In the genomic region with DNA sequence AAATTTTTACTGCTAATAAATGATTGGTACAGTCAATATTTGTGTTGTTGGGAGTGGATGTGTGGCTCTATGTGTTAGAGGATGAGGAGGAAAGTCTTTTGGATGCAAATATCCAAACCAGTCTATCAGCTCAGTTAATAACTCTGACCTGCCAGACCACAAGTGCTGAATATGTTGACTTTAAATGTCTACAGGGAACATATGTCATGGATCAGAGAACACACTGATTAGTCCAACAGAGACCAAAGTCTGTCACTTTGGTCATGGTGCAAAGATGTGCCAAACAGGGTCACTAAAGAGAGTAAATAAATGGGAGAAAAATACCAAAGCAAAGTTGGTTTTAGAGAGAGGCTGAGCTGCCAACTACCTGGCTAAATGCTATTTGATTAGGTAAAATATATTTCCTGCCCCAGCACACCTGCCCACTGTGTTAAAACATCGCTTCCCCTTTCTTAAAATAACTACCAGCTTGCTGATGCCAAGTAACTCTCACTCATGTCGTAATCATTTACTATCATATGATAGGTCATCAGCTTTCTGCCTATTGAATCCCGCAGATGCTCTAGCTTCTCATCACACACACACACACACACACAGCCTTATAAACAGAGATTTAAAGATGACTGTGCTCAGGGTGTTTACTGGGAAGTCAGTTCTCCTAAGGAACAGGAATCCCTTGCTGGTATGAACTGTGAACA, we compare ENCODE assay signal across 12 cellular contexts.
DNase-seq lines count a peak whose midpoint lies in the region; ATAC-seq and TF ChIP-seq lines count a peak whose summit lies in the region.
"Had no signal": no experiment of that assay in that cellular context is flagged by ENCODE, and none has a peak within 500 bp of the region (broad histone marks: within the 10 kb centered on the region; RNA-seq: fewer than 3 reads in every experiment).

No MANE protein-coding gene starts in this region.

- no peak overlapping the region for H3K4ac ChIP-seq in mesenchymal stem cell (ENCODE audit: low read depth in 1 of 2, low read length in 2 of 2)

- H3K14ac ChIP-seq in mesenchymal stem cell (ENCODE audit: low read length in 2 of 2), result no peak overlapping the region

- no peak overlapping the region for H3K4me2 ChIP-seq in mesenchymal stem cell (ENCODE audit: low read length, poor library complexity, severe bottlenecking)

- 94% methylated on average over 2 of the region's 3 CpGs for WGBS in mesenchymal stem cell

- H3K9me3 ChIP-seq in mesenchymal stem cell (ENCODE audit: control insufficient read depth, low read length) (no peaks in the 10 kb centered on the region), BE2C (no peaks in the 10 kb centered on the region)
- H3K9me3 ChIP-seq: HAP-1 had no signal

- H4K91ac ChIP-seq in mesenchymal stem cell (ENCODE audit: low read length), result no peak overlapping the region

- H3K79me1 ChIP-seq in mesenchymal stem cell (replicated peaks; ENCODE audit: low read length, poor library complexity, severe bottlenecking), result no peaks in the 10 kb centered on the region

- no peak overlapping the region for H2BK12ac ChIP-seq in mesenchymal stem cell (ENCODE audit: low read length in 2 of 2)

- no peak overlapping the region for H3K23ac ChIP-seq in mesenchymal stem cell (ENCODE audit: low read length in 2 of 2)

- H3K4me3 ChIP-seq in mesenchymal stem cell (ENCODE audit: insufficient read depth in 1 of 2, low read depth in 1 of 2, low read length in 2 of 2), result no peak overlapping the region
- no peak overlapping the region for H3K4me3 ChIP-seq in H7 (ENCODE audit: insufficient read depth, low read depth, low read length)
- H3K4me3 ChIP-seq in BE2C (ENCODE audit: low read depth, low read length), result no peak overlapping the region
- H3K4me3 ChIP-seq: HAP-1 had no signal

- ATAC-seq in GM19023 (IDR thresholded peaks at IDR 0.05; ENCODE audit: unreplicated experiment) (peak; percentile 21), HG03354 (IDR thresholded peaks at IDR 0.05; ENCODE audit: poor library complexity, severe bottlenecking, unreplicated experiment) (peak; percentile 45)
- ATAC-seq: sciatic nerve had no signal

- no peak overlapping the region for H2AK5ac ChIP-seq in mesenchymal stem cell (ENCODE audit: low read length, severe bottlenecking)

- peaks cover 2% of the 10 kb centered on the region for H3K4me1 ChIP-seq in mesenchymal stem cell (ENCODE audit: control insufficient read depth, insufficient read depth, low read depth, low read length)
- H3K4me1 ChIP-seq in BE2C, result peaks cover 11% of the 10 kb centered on the region
- H3K4me1 ChIP-seq: HAP-1 had no signal

- no peak for TF ChIP-seq CTCF in BE2C (IDR thresholded peaks at IDR 0.05; ENCODE audit: low read depth, low read length)

- DNase-seq in AG08396 (ENCODE audit: low spot score) (peak; percentile 21), RPMI8226 (peak; percentile 7), mesenchymal stem cell (no peak), cortex of kidney (lab: John Stamatoyannopoulos, UW) (no peak), H7 (no peak), BE2C (no peak)
- DNase-seq: activated CD4-positive, alpha-beta T cell treated with anti-CD3 and anti-CD28 coated beads, Interleukin-2, amount 10 ng/mL, durations not matched to agents 7 days and 5 days; NCI-H1694 treated with DMSO at 0.1 percent for 48 hours had no signal

- no peak overlapping the region for H3K18ac ChIP-seq in mesenchymal stem cell (ENCODE audit: low read depth in 1 of 2, low read length in 2 of 2)

- no peaks in the 10 kb centered on the region for H3K27me3 ChIP-seq in mesenchymal stem cell (ENCODE audit: control insufficient read depth in 1 of 2, insufficient read depth in 1 of 2, low read length in 2 of 2)
- no peaks in the 10 kb centered on the region for H3K27me3 ChIP-seq in H7 (ENCODE audit: control insufficient read depth, insufficient read depth, low read length)
- H3K27me3 ChIP-seq in BE2C, result no peaks in the 10 kb centered on the region

- peaks cover 0 to 3% of the 10 kb centered on the region in 2 experiments for H3K36me3 ChIP-seq in mesenchymal stem cell (ENCODE audit: control insufficient read depth in 1 of 2, insufficient read depth in 2 of 2, low read depth in 1 of 2, low read length in 2 of 2)
- no peaks in the 10 kb centered on the region for H3K36me3 ChIP-seq in H7 (replicated peaks; ENCODE audit: control insufficient read depth, insufficient read depth, low read length)
- no peaks in the 10 kb centered on the region for H3K36me3 ChIP-seq in BE2C
- H3K36me3 ChIP-seq: HAP-1 had no signal

- no peak overlapping the region for H2BK5ac ChIP-seq in mesenchymal stem cell (ENCODE audit: low read depth, low read length, poor library complexity, severe bottlenecking)

- H4K8ac ChIP-seq in mesenchymal stem cell (ENCODE audit: low read length), result no peak overlapping the region

- H2BK15ac ChIP-seq in mesenchymal stem cell (ENCODE audit: low read depth, poor library complexity, severe bottlenecking), result no peak overlapping the region

- H2AFZ ChIP-seq in mesenchymal stem cell (ENCODE audit: low read depth, low read length), result no peak overlapping the region

- H2BK120ac ChIP-seq in mesenchymal stem cell (ENCODE audit: low read depth, low read length), result no peak overlapping the region

- H3K9ac ChIP-seq in mesenchymal stem cell (ENCODE audit: low read length), result no peak overlapping the region

- no peak overlapping the region for H3K27ac ChIP-seq in mesenchymal stem cell (ENCODE audit: low read length, poor library complexity, severe bottlenecking)

Comparison
In these comparisons a context has a peak if more than half of its experiments do, and no peak if none do; other contexts are left out.
1. DNase-seq: peak in AG08396 (single experiment) and RPMI8226 (single experiment); none in mesenchymal stem cell (single experiment), cortex of kidney (single experiment), H7 (single experiment) and BE2C (single experiment).